Comparison of ENCODE assay signal across 1 cellular context in the genomic region with DNA sequence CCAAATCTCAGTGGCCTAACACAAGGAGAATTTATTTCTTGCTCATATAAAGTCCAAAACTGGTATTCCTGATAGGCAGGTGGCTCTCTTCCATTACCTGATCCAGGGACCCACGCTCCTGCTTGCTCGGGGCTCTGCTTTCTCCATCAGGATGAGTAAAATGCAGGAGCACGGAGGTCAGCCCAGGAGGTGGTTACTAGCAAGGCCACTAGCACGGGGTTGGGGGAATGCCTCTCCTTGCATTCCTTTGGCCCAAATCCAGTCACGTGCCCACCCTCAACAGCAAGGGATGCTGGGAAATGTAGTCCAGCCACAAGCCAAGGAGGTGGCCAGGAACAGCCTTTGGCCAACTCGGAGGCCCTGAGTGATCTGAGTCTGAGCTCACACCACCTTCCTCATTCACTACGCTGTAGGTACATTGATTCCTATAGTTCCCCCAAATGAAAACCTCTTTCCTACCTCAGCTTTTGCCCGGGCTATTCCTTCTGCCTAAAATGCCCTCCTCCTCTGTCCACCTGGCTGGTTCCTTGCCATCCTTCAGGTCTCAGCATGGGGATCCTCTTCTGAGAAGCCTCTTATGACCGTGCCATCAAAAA.
TF ChIP-seq lines count a peak whose summit lies in the region.

No MANE protein-coding gene starts in this region.

TF ChIP-seq in HepG2, 621 proteins besides CTCF, POLR2A, EP300 and RAD21 (continued from another document and continues in another):
- TF ChIP-seq MTERF4 (CRISPR knock-in tag; IDR thresholded peaks at IDR 0.05): no peak
- no peak for TF ChIP-seq KLF15 (CRISPR knock-in tag; IDR thresholded peaks at IDR 0.05; ENCODE audit: borderline replicate concordance)
- TF ChIP-seq ZNF180 (CRISPR knock-in tag; IDR thresholded peaks at IDR 0.05; ENCODE audit: borderline replicate concordance, low read depth): no peak
- TF ChIP-seq FOXK1 (CRISPR knock-in tag; IDR thresholded peaks at IDR 0.05; ENCODE audit: borderline replicate concordance, low read depth): peak; percentile 92; the same call in 1 of the 2 replicates
- no peak for TF ChIP-seq ZBTB34 (CRISPR knock-in tag; IDR thresholded peaks at IDR 0.05)
- no peak for TF ChIP-seq CENPX (CRISPR knock-in tag; IDR thresholded peaks at IDR 0.05)
- peak; percentile 64; the same call in 1 of the 2 replicates for TF ChIP-seq ATF2 (CRISPR knock-in tag; IDR thresholded peaks at IDR 0.05)
- no peak for TF ChIP-seq DMTF1 (CRISPR knock-in tag; IDR thresholded peaks at IDR 0.05)
- peak; percentile 61 for TF ChIP-seq SPEN (CRISPR knock-in tag; IDR thresholded peaks at IDR 0.05; ENCODE audit: low read depth)
- TF ChIP-seq, protein P1, sequence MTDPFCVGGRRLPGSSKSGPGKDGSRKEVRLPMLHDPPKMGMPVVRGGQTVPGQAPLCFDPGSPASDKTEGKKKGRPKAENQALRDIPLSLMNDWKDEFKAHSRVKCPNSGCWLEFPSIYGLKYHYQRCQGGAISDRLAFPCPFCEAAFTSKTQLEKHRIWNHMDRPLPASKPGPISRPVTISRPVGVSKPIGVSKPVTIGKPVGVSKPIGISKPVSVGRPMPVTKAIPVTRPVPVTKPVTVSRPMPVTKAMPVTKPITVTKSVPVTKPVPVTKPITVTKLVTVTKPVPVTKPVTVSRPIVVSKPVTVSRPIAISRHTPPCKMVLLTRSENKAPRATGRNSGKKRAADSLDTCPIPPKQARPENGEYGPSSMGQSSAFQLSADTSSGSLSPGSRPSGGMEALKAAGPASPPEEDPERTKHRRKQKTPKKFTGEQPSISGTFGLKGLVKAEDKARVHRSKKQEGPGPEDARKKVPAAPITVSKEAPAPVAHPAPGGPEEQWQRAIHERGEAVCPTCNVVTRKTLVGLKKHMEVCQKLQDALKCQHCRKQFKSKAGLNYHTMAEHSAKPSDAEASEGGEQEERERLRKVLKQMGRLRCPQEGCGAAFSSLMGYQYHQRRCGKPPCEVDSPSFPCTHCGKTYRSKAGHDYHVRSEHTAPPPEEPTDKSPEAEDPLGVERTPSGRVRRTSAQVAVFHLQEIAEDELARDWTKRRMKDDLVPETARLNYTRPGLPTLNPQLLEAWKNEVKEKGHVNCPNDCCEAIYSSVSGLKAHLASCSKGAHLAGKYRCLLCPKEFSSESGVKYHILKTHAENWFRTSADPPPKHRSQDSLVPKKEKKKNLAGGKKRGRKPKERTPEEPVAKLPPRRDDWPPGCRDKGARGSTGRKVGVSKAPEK (CRISPR knock-in tag; IDR thresholded peaks at IDR 0.05; ENCODE audit: borderline replicate concordance): no peak
- TF ChIP-seq, protein P2, sequence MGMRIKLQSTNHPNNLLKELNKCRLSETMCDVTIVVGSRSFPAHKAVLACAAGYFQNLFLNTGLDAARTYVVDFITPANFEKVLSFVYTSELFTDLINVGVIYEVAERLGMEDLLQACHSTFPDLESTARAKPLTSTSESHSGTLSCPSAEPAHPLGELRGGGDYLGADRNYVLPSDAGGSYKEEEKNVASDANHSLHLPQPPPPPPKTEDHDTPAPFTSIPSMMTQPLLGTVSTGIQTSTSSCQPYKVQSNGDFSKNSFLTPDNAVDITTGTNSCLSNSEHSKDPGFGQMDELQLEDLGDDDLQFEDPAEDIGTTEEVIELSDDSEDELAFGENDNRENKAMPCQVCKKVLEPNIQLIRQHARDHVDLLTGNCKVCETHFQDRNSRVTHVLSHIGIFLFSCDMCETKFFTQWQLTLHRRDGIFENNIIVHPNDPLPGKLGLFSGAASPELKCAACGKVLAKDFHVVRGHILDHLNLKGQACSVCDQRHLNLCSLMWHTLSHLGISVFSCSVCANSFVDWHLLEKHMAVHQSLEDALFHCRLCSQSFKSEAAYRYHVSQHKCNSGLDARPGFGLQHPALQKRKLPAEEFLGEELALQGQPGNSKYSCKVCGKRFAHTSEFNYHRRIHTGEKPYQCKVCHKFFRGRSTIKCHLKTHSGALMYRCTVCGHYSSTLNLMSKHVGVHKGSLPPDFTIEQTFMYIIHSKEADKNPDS (CRISPR knock-in tag; IDR thresholded peaks at IDR 0.05): no peak
- TF ChIP-seq ERF (CRISPR knock-in tag; IDR thresholded peaks at IDR 0.05): 0 out of 2 replicates have a peak, but pooled peaks have one; percentile 53
- no peak for TF ChIP-seq RNF2 (conservative IDR thresholded peaks at IDR 0.05; ENCODE audit: low read depth)
- TF ChIP-seq ZNF432 (CRISPR knock-in tag; IDR thresholded peaks at IDR 0.05; ENCODE audit: borderline replicate concordance): no peak
- no peak for TF ChIP-seq SIX4 (CRISPR knock-in tag; IDR thresholded peaks at IDR 0.05)
- no peak for TF ChIP-seq KDM5B (CRISPR knock-in tag; IDR thresholded peaks at IDR 0.05; ENCODE audit: borderline replicate concordance)
- no peak for TF ChIP-seq GFI1 (CRISPR knock-in tag; IDR thresholded peaks at IDR 0.05; ENCODE audit: borderline replicate concordance)
- TF ChIP-seq, protein P3, sequence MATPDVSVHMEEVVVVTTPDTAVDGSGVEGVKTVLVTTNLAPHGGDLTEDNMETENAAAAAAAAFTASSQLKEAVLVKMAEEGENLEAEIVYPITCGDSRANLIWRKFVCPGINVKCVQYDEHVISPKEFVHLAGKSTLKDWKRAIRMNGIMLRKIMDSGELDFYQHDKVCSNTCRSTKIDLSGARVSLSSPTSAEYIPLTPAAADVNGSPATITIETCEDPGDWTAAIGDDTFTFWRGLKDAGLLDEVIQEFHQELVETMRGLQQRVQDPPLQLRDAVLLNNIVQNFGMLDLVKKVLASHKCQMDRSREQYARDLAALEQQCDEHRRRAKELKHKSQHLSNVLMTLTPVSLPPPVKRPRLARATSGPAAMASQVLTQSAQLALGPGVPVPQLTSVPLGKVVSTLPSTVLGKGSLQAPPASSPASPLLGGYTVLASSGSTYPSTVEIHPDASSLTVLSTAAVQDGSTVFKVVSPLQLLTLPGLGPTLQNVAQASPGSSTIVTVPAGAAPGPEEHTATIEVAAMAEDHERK (CRISPR knock-in tag; IDR thresholded peaks at IDR 0.05; ENCODE audit: low read depth): no peak
- TF ChIP-seq, protein P4, sequence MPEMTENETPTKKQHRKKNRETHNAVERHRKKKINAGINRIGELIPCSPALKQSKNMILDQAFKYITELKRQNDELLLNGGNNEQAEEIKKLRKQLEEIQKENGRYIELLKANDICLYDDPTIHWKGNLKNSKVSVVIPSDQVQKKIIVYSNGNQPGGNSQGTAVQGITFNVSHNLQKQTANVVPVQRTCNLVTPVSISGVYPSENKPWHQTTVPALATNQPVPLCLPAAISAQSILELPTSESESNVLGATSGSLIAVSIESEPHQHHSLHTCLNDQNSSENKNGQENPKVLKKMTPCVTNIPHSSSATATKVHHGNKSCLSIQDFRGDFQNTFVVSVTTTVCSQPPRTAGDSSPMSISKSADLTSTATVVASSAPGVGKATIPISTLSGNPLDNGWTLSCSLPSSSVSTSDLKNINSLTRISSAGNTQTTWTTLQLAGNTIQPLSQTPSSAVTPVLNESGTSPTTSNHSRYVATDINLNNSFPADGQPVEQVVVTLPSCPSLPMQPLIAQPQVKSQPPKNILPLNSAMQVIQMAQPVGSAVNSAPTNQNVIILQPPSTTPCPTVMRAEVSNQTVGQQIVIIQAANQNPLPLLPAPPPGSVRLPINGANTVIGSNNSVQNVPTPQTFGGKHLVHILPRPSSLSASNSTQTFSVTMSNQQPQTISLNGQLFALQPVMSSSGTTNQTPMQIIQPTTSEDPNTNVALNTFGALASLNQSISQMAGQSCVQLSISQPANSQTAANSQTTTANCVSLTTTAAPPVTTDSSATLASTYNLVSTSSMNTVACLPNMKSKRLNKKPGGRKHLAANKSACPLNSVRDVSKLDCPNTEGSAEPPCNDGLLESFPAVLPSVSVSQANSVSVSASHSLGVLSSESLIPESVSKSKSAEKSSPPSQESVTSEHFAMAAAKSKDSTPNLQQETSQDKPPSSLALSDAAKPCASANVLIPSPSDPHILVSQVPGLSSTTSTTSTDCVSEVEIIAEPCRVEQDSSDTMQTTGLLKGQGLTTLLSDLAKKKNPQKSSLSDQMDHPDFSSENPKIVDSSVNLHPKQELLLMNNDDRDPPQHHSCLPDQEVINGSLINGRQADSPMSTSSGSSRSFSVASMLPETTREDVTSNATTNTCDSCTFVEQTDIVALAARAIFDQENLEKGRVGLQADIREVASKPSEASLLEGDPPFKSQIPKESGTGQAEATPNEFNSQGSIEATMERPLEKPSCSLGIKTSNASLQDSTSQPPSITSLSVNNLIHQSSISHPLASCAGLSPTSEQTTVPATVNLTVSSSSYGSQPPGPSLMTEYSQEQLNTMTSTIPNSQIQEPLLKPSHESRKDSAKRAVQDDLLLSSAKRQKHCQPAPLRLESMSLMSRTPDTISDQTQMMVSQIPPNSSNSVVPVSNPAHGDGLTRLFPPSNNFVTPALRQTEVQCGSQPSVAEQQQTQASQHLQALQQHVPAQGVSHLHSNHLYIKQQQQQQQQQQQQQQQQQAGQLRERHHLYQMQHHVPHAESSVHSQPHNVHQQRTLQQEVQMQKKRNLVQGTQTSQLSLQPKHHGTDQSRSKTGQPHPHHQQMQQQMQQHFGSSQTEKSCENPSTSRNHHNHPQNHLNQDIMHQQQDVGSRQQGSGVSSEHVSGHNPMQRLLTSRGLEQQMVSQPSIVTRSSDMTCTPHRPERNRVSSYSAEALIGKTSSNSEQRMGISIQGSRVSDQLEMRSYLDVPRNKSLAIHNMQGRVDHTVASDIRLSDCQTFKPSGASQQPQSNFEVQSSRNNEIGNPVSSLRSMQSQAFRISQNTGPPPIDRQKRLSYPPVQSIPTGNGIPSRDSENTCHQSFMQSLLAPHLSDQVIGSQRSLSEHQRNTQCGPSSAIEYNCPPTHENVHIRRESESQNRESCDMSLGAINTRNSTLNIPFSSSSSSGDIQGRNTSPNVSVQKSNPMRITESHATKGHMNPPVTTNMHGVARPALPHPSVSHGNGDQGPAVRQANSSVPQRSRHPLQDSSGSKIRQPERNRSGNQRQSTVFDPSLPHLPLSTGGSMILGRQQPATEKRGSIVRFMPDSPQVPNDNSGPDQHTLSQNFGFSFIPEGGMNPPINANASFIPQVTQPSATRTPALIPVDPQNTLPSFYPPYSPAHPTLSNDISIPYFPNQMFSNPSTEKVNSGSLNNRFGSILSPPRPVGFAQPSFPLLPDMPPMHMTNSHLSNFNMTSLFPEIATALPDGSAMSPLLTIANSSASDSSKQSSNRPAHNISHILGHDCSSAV (CRISPR knock-in tag; IDR thresholded peaks at IDR 0.05; ENCODE audit: borderline replicate concordance): no peak
- no peak for TF ChIP-seq CBX1 (IDR thresholded peaks at IDR 0.05; ENCODE audit: low read depth)
- TF ChIP-seq HNF4A (CRISPR knock-in tag; IDR thresholded peaks at IDR 0.05): no peak; the same call in 1 of the 2 replicates
